Comparison of ENCODE assay signal across 11 cellular contexts in the genomic region with DNA sequence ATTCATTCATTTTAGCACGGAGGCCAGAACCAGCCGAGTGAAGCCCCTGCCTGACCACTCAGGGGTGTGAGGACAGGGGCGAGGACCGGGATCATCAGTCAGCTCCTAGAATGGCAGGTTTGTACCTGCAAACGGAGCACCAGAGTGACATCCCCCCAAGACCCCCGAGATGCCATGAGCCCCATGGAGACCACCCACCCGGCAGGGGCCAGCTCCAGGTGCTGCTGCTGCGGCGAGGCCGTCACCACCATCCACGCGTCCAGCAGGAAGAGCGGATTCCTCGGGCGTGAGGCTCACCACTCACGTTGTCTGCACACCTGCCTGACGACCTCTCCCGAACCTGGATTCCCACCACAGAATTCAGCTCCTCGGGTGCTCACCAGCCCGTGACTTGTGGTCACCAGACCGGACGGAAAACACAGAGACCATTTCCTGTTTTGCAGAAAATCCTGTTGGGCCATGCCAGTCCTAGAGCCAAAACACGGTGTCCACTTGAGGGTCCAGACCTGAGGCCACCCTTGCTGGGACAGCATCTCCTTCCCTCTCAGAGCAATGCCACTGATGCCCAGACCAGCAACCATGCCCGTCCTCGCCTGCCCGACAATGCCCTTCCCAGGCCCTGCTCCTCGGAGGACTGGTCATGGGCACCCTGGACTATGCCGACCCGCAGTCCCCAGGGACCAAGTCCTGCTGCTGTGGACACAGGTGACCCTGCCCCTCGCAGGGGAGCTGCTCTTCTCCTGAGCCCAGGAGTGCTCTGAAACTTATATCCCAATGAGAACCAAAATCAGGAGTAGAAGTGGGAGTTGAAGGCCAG.
DNase-seq lines count a peak whose midpoint lies in the region; ATAC-seq and TF ChIP-seq lines count a peak whose summit lies in the region.
"Had no signal": no experiment of that assay in that cellular context is flagged by ENCODE, and none has a peak within 500 bp of the region (broad histone marks: within the 10 kb centered on the region; RNA-seq: fewer than 3 reads in every experiment).

No MANE protein-coding gene starts in this region.

- peaks cover 49% of the 10 kb centered on the region for H3K4me1 ChIP-seq in CD8-positive, alpha-beta T cell (ENCODE audit: insufficient read depth, low read length)
- peaks cover 33% of the 10 kb centered on the region for H3K4me1 ChIP-seq in Loucy (ENCODE audit: insufficient read depth, low read length, poor library complexity, severe bottlenecking)
- H3K4me1 ChIP-seq in neuronal stem cell (ENCODE audit: control insufficient read depth in 2 of 2, insufficient read depth in 1 of 2, low read depth in 1 of 2, low read length in 2 of 2): peaks cover 7 to 18% of the 10 kb centered on the region in 2 donors

- no peak overlapping the region for H2AK5ac ChIP-seq in neuronal stem cell (ENCODE audit: low read depth, low read length)

- H3K27ac Mint-ChIP-seq in CD8-positive, alpha-beta T cell: peak overlapping the region; percentile 49
- H3K27ac Mint-ChIP-seq in effector memory CD8-positive, alpha-beta T cell: peak overlapping the region; percentile 58 to 63

- H3K18ac ChIP-seq in neuronal stem cell (ENCODE audit: low read length): peak overlapping the region; percentile 82

- no peak overlapping the region for H2BK120ac ChIP-seq in neuronal stem cell (ENCODE audit: low read depth, low read length)

- no peaks in the 10 kb centered on the region for H3K27me3 ChIP-seq in CD8-positive, alpha-beta T cell (ENCODE audit: insufficient read depth, low read length)
- H3K27me3 ChIP-seq in Loucy (ENCODE audit: insufficient read depth, low read length, poor library complexity, severe bottlenecking): no peaks in the 10 kb centered on the region
- H3K27me3 ChIP-seq in neuronal stem cell (ENCODE audit: control insufficient read depth in 3 of 3, insufficient read depth in 3 of 3, low read depth in 1 of 3, low read length in 3 of 3): no peaks in the 10 kb centered on the region
- H3K27me3 ChIP-seq: cardiac muscle cell, tibial artery had no signal

- peak in 1 of 7 experiments; percentile 18 for DNase-seq in CD8-positive, alpha-beta T cell
- no peak for DNase-seq in effector memory CD8-positive, alpha-beta T cell
- no peak for DNase-seq in neuronal stem cell (ENCODE audit: low spot score)
- DNase-seq in central memory CD4-positive, alpha-beta T cell: no peak
- DNase-seq: activated gamma-delta T cell; stimulated activated CD4-positive, alpha-beta T cell treated with anti-CD3 and anti-CD28 coated beads, Interleukin-1b, Interleukin-23, amount 100 ng/mL, for 48 hours; tibial artery had no signal

- no peak overlapping the region for H2BK15ac ChIP-seq in neuronal stem cell (ENCODE audit: low read length)

- H2AFZ ChIP-seq in Loucy (ENCODE audit: low read length): no peak overlapping the region
- H2AFZ ChIP-seq in neuronal stem cell (ENCODE audit: low read length): no peak overlapping the region

- peaks cover 7% of the 10 kb centered on the region for H4K20me1 ChIP-seq in Loucy (ENCODE audit: insufficient read depth, low read length, poor library complexity, severe bottlenecking)

- H3K14ac ChIP-seq in neuronal stem cell (ENCODE audit: low read length): no peak overlapping the region

- peak overlapping the region; percentile 43 for H3K4me2 ChIP-seq in Loucy (ENCODE audit: low read depth, low read length, poor library complexity, severe bottlenecking)
- H3K4me2 ChIP-seq in neuronal stem cell (ENCODE audit: insufficient read depth, low read length, poor library complexity, severe bottlenecking): no peak overlapping the region

- H3F3A ChIP-seq in Loucy (ENCODE audit: low read depth): no peaks in the 10 kb centered on the region

- WGBS in neuronal stem cell (ENCODE audit: extremely low coverage in 2 of 2, insufficient read length in 2 of 2, insufficient replicate concordance in 1 of 2), 2 donors: no CpG with 5 or more reads among the region's 30 CpGs

- H2BK5ac ChIP-seq in neuronal stem cell (ENCODE audit: low read length): no peak overlapping the region

- H3K9me3 Mint-ChIP-seq in CD8-positive, alpha-beta T cell: no peaks in the 10 kb centered on the region
- H3K9me3 Mint-ChIP-seq in effector memory CD8-positive, alpha-beta T cell: no peaks in the 10 kb centered on the region

- peaks cover 56% of the 10 kb centered on the region for H3K36me3 ChIP-seq in CD8-positive, alpha-beta T cell (ENCODE audit: insufficient read depth, low read length)
- H3K36me3 ChIP-seq in Loucy (ENCODE audit: insufficient read depth, low read length) (peaks cover 26% of the 10 kb centered on the region; the same call in 1 of the 2 replicates), neuronal stem cell (replicated peaks in 1 of 2; ENCODE audit: control insufficient read depth in 2 of 2, insufficient read depth in 2 of 2, low read length in 2 of 2) (peaks cover 9 to 22% of the 10 kb centered on the region in 2 donors)
- H3K36me3 ChIP-seq: cardiac muscle cell had no signal

- H3K9ac ChIP-seq in Loucy (ENCODE audit: low read depth, low read length, poor library complexity, severe bottlenecking) (no peak overlapping the region), neuronal stem cell (ENCODE audit: low read depth, low read length, poor library complexity) (no peak overlapping the region)

- H2BK12ac ChIP-seq in neuronal stem cell (ENCODE audit: low read length): peak overlapping the region; percentile 88

- no peak overlapping the region for H4K8ac ChIP-seq in neuronal stem cell (ENCODE audit: low read depth, low read length)

- no peak overlapping the region for H3K23ac ChIP-seq in neuronal stem cell (ENCODE audit: low read depth, low read length, poor library complexity)

- no peak overlapping the region for H3K4ac ChIP-seq in neuronal stem cell (ENCODE audit: low read length)

- POLR2A ChIA-PET in CD8-positive, alpha-beta T cell (lab: Charles Lee): interaction anchor here (1.0 kb wide), 1 partner anchor 9 kb away, joined by 3 read pairs; no protein-coding TSS in a partner anchor

- intact Hi-C loops in CD8-positive, alpha-beta T cell (cut with DNase I, micrococcal nuclease): no loop called here

- no peak for TF ChIP-seq CTCF in CD8-positive, alpha-beta T cell (IDR thresholded peaks at IDR 0.05)
- TF ChIP-seq CTCF in Loucy (conservative IDR thresholded peaks at IDR 0.05; ENCODE audit: low read length): no peak

- H3K9me3 ChIP-seq in CD8-positive, alpha-beta T cell (ENCODE audit: low read length): no peaks in the 10 kb centered on the region
- H3K9me3 ChIP-seq in Loucy (ENCODE audit: insufficient read depth, low read depth, low read length) (no peaks in the 10 kb centered on the region), neuronal stem cell (replicated peaks in 1 of 2; ENCODE audit: control insufficient read depth in 2 of 2, insufficient read depth in 1 of 2, low read depth in 1 of 2, low read length in 2 of 2) (peaks cover 0 to 7% of the 10 kb centered on the region in 2 donors)
- H3K9me3 ChIP-seq: tibial artery had no signal

- CTCF ChIA-PET in CD8-positive, alpha-beta T cell (lab: Charles Lee): interaction anchor here (1.0 to 1.8 kb wide), 4 partner anchors 9 to 72 kb away, joined by 3 to 5 read pairs (median 4); no protein-coding TSS in a partner anchor

- ATAC-seq in CD8-positive, alpha-beta T cell: no peak
- no peak for ATAC-seq in effector memory CD8-positive, alpha-beta T cell (replicated peaks)
- ATAC-seq in GM18868 (IDR thresholded peaks at IDR 0.05; ENCODE audit: unreplicated experiment): no peak
- no peak for ATAC-seq in GM21423 (IDR thresholded peaks at IDR 0.05; ENCODE audit: unreplicated experiment)

- no peak overlapping the region for H3K4me3 ChIP-seq in CD8-positive, alpha-beta T cell (ENCODE audit: low read depth, low read length)
- H3K4me3 ChIP-seq in Loucy (ENCODE audit: low read length, poor library complexity, severe bottlenecking) (no peak overlapping the region), neuronal stem cell (ENCODE audit: low read length in 2 of 2) (peak overlapping the region in 1 of 2 donors; percentile 14)
- H3K4me3 ChIP-seq: cardiac muscle cell, tibial artery had no signal

- H3K9me2 ChIP-seq in Loucy (replicated peaks; ENCODE audit: low read depth, low read length): no peaks in the 10 kb centered on the region

- peaks cover 66% of the 10 kb centered on the region for H3K4me1 Mint-ChIP-seq in CD8-positive, alpha-beta T cell (ENCODE audit: low read depth)
- peaks cover 18 to 27% of the 10 kb centered on the region in 2 donors for H3K4me1 Mint-ChIP-seq in effector memory CD8-positive, alpha-beta T cell (ENCODE audit: low read depth in 2 of 2)

- H3K27me3 Mint-ChIP-seq in CD8-positive, alpha-beta T cell (ENCODE audit: low read depth): no peaks in the 10 kb centered on the region
- no peaks in the 10 kb centered on the region for H3K27me3 Mint-ChIP-seq in effector memory CD8-positive, alpha-beta T cell

- peaks cover 75% of the 10 kb centered on the region for H3K36me3 Mint-ChIP-seq in CD8-positive, alpha-beta T cell
- peaks cover 74% of the 10 kb centered on the region for H3K36me3 Mint-ChIP-seq in effector memory CD8-positive, alpha-beta T cell (ENCODE audit: insufficient read depth)

- no peak overlapping the region for H3K4me3 Mint-ChIP-seq in CD8-positive, alpha-beta T cell
- H3K4me3 Mint-ChIP-seq in effector memory CD8-positive, alpha-beta T cell: peak overlapping the region; percentile 23 to 25

- H3K27ac ChIP-seq in CD8-positive, alpha-beta T cell (ENCODE audit: low read depth, low read length): no peak overlapping the region
- H3K27ac ChIP-seq in neuronal stem cell (replicated peaks; ENCODE audit: low read length): no peak overlapping the region
- H3K27ac ChIP-seq: cardiac muscle cell had no signal

- H3K79me1 ChIP-seq in neuronal stem cell (ENCODE audit: low read depth, low read length): peaks cover 14% of the 10 kb centered on the region

- peaks cover 65% of the 10 kb centered on the region for H3K79me2 ChIP-seq in Loucy (ENCODE audit: insufficient read depth, low read length)

- H4K91ac ChIP-seq in neuronal stem cell (ENCODE audit: low read depth, low read length, poor library complexity): no peak overlapping the region
